Comparison of ENCODE assay signal across 34 cellular contexts in the genomic region with DNA sequence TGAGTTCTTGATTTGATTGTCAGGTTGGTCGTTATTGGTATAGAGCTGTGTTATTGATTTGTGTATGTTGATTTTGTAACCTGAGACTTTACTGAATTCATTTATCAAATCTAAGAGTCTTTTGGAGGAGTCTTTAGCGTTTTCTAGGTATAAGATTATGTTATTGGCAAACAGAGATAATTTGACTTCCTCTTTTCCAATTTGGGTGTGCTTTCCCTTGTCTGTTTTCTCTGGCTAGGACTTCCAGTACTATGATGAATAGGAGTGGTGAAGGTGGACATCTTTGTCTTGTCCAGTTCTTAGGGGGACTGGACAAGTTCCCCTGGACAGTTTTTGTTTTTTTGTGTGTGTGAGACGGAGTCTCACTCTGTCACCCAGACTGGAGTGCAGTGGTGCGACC. TPM values are rescaled to one million over a fixed set of nuclear protein-coding genes. Genes with fewer than 3 reads are reported as not detected.
"Had no signal": no experiment of that assay in that cellular context is flagged by ENCODE, and none has a peak within 500 bp of the region (broad histone marks: within the 10 kb centered on the region; RNA-seq: fewer than 3 reads in every experiment).

No MANE protein-coding gene starts in this region.

- ATAC-seq: activated CD4-positive, alpha-beta T cell treated with anti-CD3 and anti-CD28 coated beads for 36 hours; activated CD4-positive, CD25-positive, alpha-beta regulatory T cell treated with anti-CD3 and anti-CD28 coated beads, Interleukin-2, amount 50 U/mL, for 24 hours; activated CD8-positive, alpha-beta T cell treated with anti-CD3 and anti-CD28 coated beads, Interleukin-2, amount 10 ng/mL, durations not matched to agents 7 days and 5 days; PC-3; WTC11 had no signal

- H3K36me3 Mint-ChIP-seq: activated naive CD4-positive, alpha-beta T cell treated with anti-CD3 and anti-CD28 coated beads, Interleukin-2, amount 50 U/mL, for 24 hours; activated naive CD8-positive, alpha-beta T cell treated with anti-CD3 and anti-CD28 coated beads, Interleukin-2, amount 10 ng/mL, durations not matched to agents 7 days and 5 days; WTC11 had no signal

- H3K9me3 Mint-ChIP-seq: activated CD4-positive, alpha-beta T cell treated with anti-CD3 and anti-CD28 coated beads, Interleukin-2, amount 10 ng/mL, durations not matched to agents 7 days and 5 days; activated naive CD4-positive, alpha-beta T cell treated with anti-CD3 and anti-CD28 coated beads, Interleukin-2, amount 50 U/mL, for 24 hours; activated naive CD8-positive, alpha-beta T cell treated with anti-CD3 and anti-CD28 coated beads, Interleukin-2, amount 10 ng/mL, durations not matched to agents 7 days and 5 days; activated T-cell treated with anti-CD3 and anti-CD28 coated beads, Interleukin-2, amount 50 U/mL, for 24 hours; activated T-helper 2 cell treated with anti-CD3 and anti-CD28 coated beads, Interferon-gamma antibody, Interleukin-2, Interleukin-4, amounts not matched to agents 10 μg/mL and 5 μg/mL and 100 μg/mL, durations not matched to agents 14 hours and 24 hours and 36 hours; central memory CD8-positive, alpha-beta T cell; T-helper 1 cell treated with Interleukin-12 subunit alpha and Interleukin-12 subunit beta and Interleukin-4 antibody, amounts not matched to agents 30 μg/mL and 1 μg/mL, for 36 hours had no signal

- H3K27ac Mint-ChIP-seq: activated CD4-positive, alpha-beta T cell treated with anti-CD3 and anti-CD28 coated beads for 36 hours; activated CD4-positive, alpha-beta T cell treated with anti-CD3 and anti-CD28 coated beads, Interleukin-2, amount 10 ng/mL, durations not matched to agents 7 days and 5 days; activated CD8-positive, alpha-beta T cell treated with anti-CD3 and anti-CD28 coated beads, Interleukin-2, amount 10 ng/mL, durations not matched to agents 7 days and 5 days; activated naive CD4-positive, alpha-beta T cell treated with anti-CD3 and anti-CD28 coated beads, Interleukin-2, amount 50 U/mL, for 24 hours; activated naive CD8-positive, alpha-beta T cell treated with anti-CD3 and anti-CD28 coated beads, Interleukin-2, amount 10 ng/mL, durations not matched to agents 7 days and 5 days; activated T-cell treated with anti-CD3 and anti-CD28 coated beads, Interleukin-2, amount 50 U/mL, for 24 hours; activated T-helper 2 cell treated with anti-CD3 and anti-CD28 coated beads, Interferon-gamma antibody, Interleukin-2, Interleukin-4, amounts not matched to agents 10 μg/mL and 5 μg/mL and 100 μg/mL, durations not matched to agents 14 hours and 24 hours and 36 hours; T-helper 1 cell treated with Interleukin-12 subunit alpha and Interleukin-12 subunit beta and Interleukin-4 antibody, amounts not matched to agents 30 μg/mL and 1 μg/mL, for 36 hours; WTC11 had no signal

- H3K4me3 Mint-ChIP-seq: activated CD4-positive, alpha-beta T cell treated with anti-CD3 and anti-CD28 coated beads for 36 hours; activated CD4-positive, alpha-beta T cell treated with anti-CD3 and anti-CD28 coated beads, Interleukin-2, amount 10 ng/mL, durations not matched to agents 7 days and 5 days; activated CD8-positive, alpha-beta T cell treated with anti-CD3 and anti-CD28 coated beads, Interleukin-2, amount 10 ng/mL, durations not matched to agents 7 days and 5 days; activated naive CD4-positive, alpha-beta T cell treated with anti-CD3 and anti-CD28 coated beads, Interleukin-2, amount 50 U/mL, for 24 hours; activated naive CD8-positive, alpha-beta T cell treated with anti-CD3 and anti-CD28 coated beads, Interleukin-2, amount 10 ng/mL, durations not matched to agents 7 days and 5 days; activated T-cell treated with anti-CD3 and anti-CD28 coated beads, Interleukin-2, amount 50 U/mL, for 24 hours; central memory CD8-positive, alpha-beta T cell; T-helper 1 cell treated with Interleukin-12 subunit alpha and Interleukin-12 subunit beta and Interleukin-4 antibody, amounts not matched to agents 30 μg/mL and 1 μg/mL, for 36 hours; WTC11 had no signal

- DNase-seq: activated CD4-positive, alpha-beta T cell treated with anti-CD3 and anti-CD28 coated beads for 36 hours; activated CD4-positive, alpha-beta T cell treated with anti-CD3 and anti-CD28 coated beads, Interleukin-2, amount 10 ng/mL, durations not matched to agents 7 days and 5 days; activated CD4-positive, alpha-beta T cell treated with anti-CD3 and anti-CD28 coated beads, Interleukin-2, amount 50 U/mL, for 48 hours; activated CD8-positive, alpha-beta T cell treated with anti-CD3 and anti-CD28 coated beads, Interleukin-2, amount 10 ng/mL, durations not matched to agents 7 days and 5 days; activated gamma-delta T cell; activated naive CD4-positive, alpha-beta T cell treated with Interleukin-2 at 50 U/mL for 16 hours; activated naive CD8-positive, alpha-beta T cell treated with anti-CD3 and anti-CD28 coated beads, Interleukin-2, amount 10 ng/mL, durations not matched to agents 7 days and 5 days; activated T-cell treated with anti-CD3 and anti-CD28 coated beads, Interleukin-2, amount 50 U/mL, for 24 hours; amygdala; colonic mucosa; MV-4-11; NCI-H1092; NCI-H1436 treated with DMSO at 0.1 percent for 48 hours; NCI-H187; NCI-H2081; NCI-H226; NCI-H446 treated with DMSO at 0.1 percent for 48 hours; NCI-H524; PC-3; Peyer's patch; RPMI8226; SHP77 treated with DMSO at 0.1 percent for 48 hours; SK-N-SH had no signal

- H3K4me1 Mint-ChIP-seq: activated naive CD4-positive, alpha-beta T cell treated with anti-CD3 and anti-CD28 coated beads, Interleukin-2, amount 50 U/mL, for 24 hours; central memory CD8-positive, alpha-beta T cell had no signal

RNA-seq across cellular contexts. Expression of a gene that starts 17.4 kb away (rescaled TPM):
- total RNA-seq: chondrocyte, M059J, PC-3, SJSA1 had no signal
- polyA plus RNA-seq: cardiac muscle cell, SK-N-SH had no signal

RNA-seq across cellular contexts. Expression of a gene that starts 51.1 kb away (rescaled TPM):
- total RNA-seq: cardiac muscle cell, chondrocyte, LHCN-M2, PC-3, SJSA1 had no signal
- polyA plus RNA-seq: cardiac muscle cell, SK-N-SH had no signal
